Comparison of ENCODE assay signal across 8 cellular contexts in genomic region chr6:10146723-10147451, GRCh38.
DNase-seq lines count a peak whose midpoint lies in the region; ATAC-seq, FAIRE-seq and TF ChIP-seq lines count a peak whose summit lies in the region.

No MANE protein-coding gene starts in this region.

- DNase-seq in NCI-H2171 treated with DMSO at 0.1 percent for 48 hours (lab: John Stamatoyannopoulos, UW) (peak; percentile 13), NCI-H2171 (lab: John Stamatoyannopoulos, UW) (no peak), HTR-8/SVneo (ENCODE audit: insufficient read length, low spot score) (peak; percentile 62), SW480 (ENCODE audit: low spot score) (peak; percentile 39), fibroblast of the aortic adventitia (ENCODE audit: low read depth) (peak; percentile 6), pons (ENCODE audit: low spot score) (peak; percentile 73), NCI-H2107 treated with DMSO at 0.1 percent for 48 hours (lab: John Stamatoyannopoulos, UW; ENCODE audit: unreplicated experiment) (no peak)

- no peak for TF ChIP-seq CTCF in fibroblast of the aortic adventitia (IDR thresholded peaks at IDR 0.05; ENCODE audit: insufficient read depth, low read length)

- peak; percentile 72 for FAIRE-seq in HTR-8/SVneo (lab: Jason Lieb, UNC)

- H3K4me3 ChIP-seq in fibroblast of the aortic adventitia (ENCODE audit: low read depth, low read length): peak overlapping the region; percentile 1

- peak; percentile 99 for ATAC-seq in GM21723 (IDR thresholded peaks at IDR 0.05; ENCODE audit: unreplicated experiment)

Comparison
In these comparisons a context has a peak if more than half of its experiments do, and no peak if none do; other contexts are left out.
1. DNase-seq: peak in NCI-H2171 treated with DMSO at 0.1 percent for 48 hours (single experiment), HTR-8/SVneo (single experiment), SW480 (single experiment), fibroblast of the aortic adventitia (single experiment) and pons (single experiment); none in NCI-H2171 (single experiment) and NCI-H2107 treated with DMSO at 0.1 percent for 48 hours (single experiment).